Comparison of ENCODE assay signal across 15 cellular contexts in the genomic region with DNA sequence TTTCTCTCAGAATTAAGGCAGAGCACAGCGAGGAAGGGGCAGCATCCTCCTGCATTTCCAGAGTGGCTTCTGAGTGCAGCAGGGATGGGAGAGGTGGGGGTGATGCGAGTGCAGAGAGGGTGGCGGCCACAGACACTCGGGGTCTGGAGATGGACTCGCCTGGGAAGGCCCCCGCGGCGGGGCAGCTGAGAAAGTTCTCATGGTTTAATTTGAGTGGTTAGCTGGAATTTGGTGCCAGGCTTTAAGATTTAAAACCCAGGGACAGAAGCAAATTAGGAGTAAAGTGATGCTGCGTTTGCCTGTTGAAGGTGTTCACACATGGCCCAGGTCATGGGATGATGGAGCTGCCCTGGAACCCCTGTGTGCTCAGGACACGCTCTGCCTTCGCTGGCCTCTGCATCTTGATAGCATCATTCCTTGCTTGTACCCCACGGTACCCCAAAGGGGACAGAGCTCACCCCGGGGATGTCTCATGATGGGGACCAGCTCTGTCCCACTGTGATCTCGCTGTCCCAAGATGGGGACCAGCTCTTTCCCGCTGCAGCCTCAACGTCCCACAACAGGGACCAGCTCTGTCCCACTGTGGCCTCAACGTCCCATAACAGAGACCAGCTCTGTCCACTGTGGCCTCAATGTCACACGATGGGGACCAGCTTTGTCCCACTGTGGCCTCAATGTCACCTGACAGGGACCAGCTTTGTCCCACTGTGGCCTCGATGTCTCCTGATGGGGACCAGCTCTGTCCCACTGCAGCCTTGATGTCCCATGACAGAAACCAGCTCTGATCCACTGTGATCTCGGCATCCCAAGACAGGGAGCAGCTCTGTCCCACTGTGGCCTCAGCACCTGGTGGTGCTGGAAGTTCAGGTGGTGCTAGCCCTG.
"Had no signal": no experiment of that assay in that cellular context is flagged by ENCODE, and none has a peak within 500 bp of the region (broad histone marks: within the 10 kb centered on the region; RNA-seq: fewer than 3 reads in every experiment).

No MANE protein-coding gene starts in this region.

- H3K9me3 Mint-ChIP-seq: activated CD8-positive, alpha-beta T cell treated with anti-CD3 and anti-CD28 coated beads for 36 hours; activated naive CD8-positive, alpha-beta T cell treated with anti-CD3 and anti-CD28 coated beads, Interleukin-2, amount 10 ng/mL, durations not matched to agents 7 days and 5 days; stimulated activated naive CD8-positive, alpha-beta T cell treated with anti-CD3 and anti-CD28 coated beads, Interleukin-15, Interleukin-2, amounts not matched to agents 100 ng/mL and 50 ng/mL, for 24 hours had no signal

- H3K4me3 Mint-ChIP-seq: activated CD8-positive, alpha-beta T cell treated with anti-CD3 and anti-CD28 coated beads for 36 hours; activated naive CD8-positive, alpha-beta T cell treated with anti-CD3 and anti-CD28 coated beads, Interleukin-2, amount 10 ng/mL, durations not matched to agents 7 days and 5 days; stimulated activated naive CD8-positive, alpha-beta T cell treated with anti-CD3 and anti-CD28 coated beads, Interleukin-15, Interleukin-2, amounts not matched to agents 100 ng/mL and 50 ng/mL, for 24 hours had no signal

- H3K4me3 ChIP-seq: dorsolateral prefrontal cortex, esophagus squamous epithelium, heart left ventricle, thoracic aorta had no signal

- H3K27ac Mint-ChIP-seq: activated CD8-positive, alpha-beta T cell treated with anti-CD3 and anti-CD28 coated beads for 36 hours; activated naive CD8-positive, alpha-beta T cell treated with anti-CD3 and anti-CD28 coated beads, Interleukin-2, amount 10 ng/mL, durations not matched to agents 7 days and 5 days; stimulated activated naive CD8-positive, alpha-beta T cell treated with anti-CD3 and anti-CD28 coated beads, Interleukin-15, Interleukin-2, amounts not matched to agents 100 ng/mL and 50 ng/mL, for 24 hours had no signal

- H3K36me3 Mint-ChIP-seq: activated naive CD8-positive, alpha-beta T cell treated with anti-CD3 and anti-CD28 coated beads, Interleukin-2, amount 10 ng/mL, durations not matched to agents 7 days and 5 days had no signal

- H3K9me3 ChIP-seq: esophagus squamous epithelium, heart left ventricle, neutrophil, thoracic aorta had no signal

- DNase-seq: activated CD4-positive, CD25-positive, alpha-beta regulatory T cell treated with anti-CD3 and anti-CD28 coated beads, Interleukin-2, amount 50 U/mL, for 72 hours; activated CD8-positive, alpha-beta T cell treated with anti-CD3 and anti-CD28 coated beads for 36 hours; activated gamma-delta T cell treated with Interleukin-2 at 50 U/mL for 16 hours; activated naive CD8-positive, alpha-beta T cell treated with anti-CD3 and anti-CD28 coated beads, Interleukin-2, amount 10 ng/mL, durations not matched to agents 7 days and 5 days; activated T-cell treated with anti-CD3 and anti-CD28 coated beads for 4 hours; anterior cingulate cortex; esophagus squamous epithelium; foreskin keratinocyte; heart left ventricle; kidney; SHP77 treated with DMSO at 0.1 percent for 48 hours had no signal

- H3K27ac ChIP-seq: dorsolateral prefrontal cortex, esophagus squamous epithelium, foreskin keratinocyte, heart left ventricle, neutrophil, thoracic aorta had no signal

- H3K4me1 ChIP-seq: esophagus squamous epithelium, foreskin keratinocyte, heart left ventricle had no signal

- H3K27me3 ChIP-seq: foreskin keratinocyte had no signal

- ATAC-seq: activated CD8-positive, alpha-beta T cell treated with anti-CD3 and anti-CD28 coated beads for 36 hours; foreskin keratinocyte; heart left ventricle had no signal

- H3K36me3 ChIP-seq: esophagus squamous epithelium, heart left ventricle, neutrophil, thoracic aorta had no signal
